25 cellular contexts compared by ENCODE assay signal in the genomic region with DNA sequence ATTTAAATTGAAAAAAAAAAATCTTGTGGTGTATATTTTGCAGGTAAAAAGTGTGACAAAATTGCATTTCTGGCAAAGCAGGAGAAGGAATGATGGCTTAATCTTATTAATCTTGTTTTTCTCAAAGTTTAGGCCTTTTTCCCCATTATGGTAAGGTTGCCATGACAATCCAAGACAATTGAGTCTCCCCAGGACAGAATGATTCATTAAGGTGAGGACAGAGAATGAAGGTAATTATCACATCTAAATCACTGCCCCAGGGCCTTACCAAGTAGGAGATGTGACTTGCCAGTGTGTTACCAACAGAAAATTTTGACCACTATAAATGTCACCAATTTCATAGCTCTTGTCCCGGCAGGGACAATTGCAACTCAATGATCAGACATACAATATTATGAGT.
"Had no signal": no experiment of that assay in that cellular context is flagged by ENCODE, and none has a peak within 500 bp of the region (broad histone marks: within the 10 kb centered on the region; RNA-seq: fewer than 3 reads in every experiment).

No MANE protein-coding gene starts in this region.

- ATAC-seq: naive thymus-derived CD8-positive, alpha-beta T cell; natural killer cell treated with Interleukin-12 subunit alpha and Interleukin-12 subunit beta and Interleukin-15 and Interleukin-18, amount 100 ng/mL, for 72 hours; psoas muscle; right cardiac atrium; right lobe of liver; stimulated activated effector memory CD8-positive, alpha-beta T cell treated with anti-CD3 and anti-CD28 coated beads, Interleukin-12 subunit alpha, Interleukin-12 subunit beta, amount 100 ng/mL, for 72 hours; stimulated activated naive B cell treated with anti-CD40 and anti-IgM and Interleukin-4, amounts not matched to agents 10 μg/mL and 1 μg/mL and 100 μg/mL, for 72 hours; upper lobe of right lung had no signal

- H3K4me1 ChIP-seq: parathyroid adenoma, psoas muscle, right lobe of liver, stomach, thyroid gland, tibial nerve, upper lobe of right lung, uterus had no signal

- FAIRE-seq: small intestine had no signal

- DNase-seq: naive thymus-derived CD8-positive, alpha-beta T cell; nephron progenitor cell; occipital lobe; ovary; posterior cingulate gyrus; psoas muscle; right cardiac atrium; right lobe of liver; sigmoid colon; small intestine; stimulated activated CD4-positive, alpha-beta T cell treated with anti-CD3 and anti-CD28 coated beads, Interleukin-15, amount 100 ng/mL, for 24 hours; stimulated activated CD4-positive, alpha-beta T cell treated with anti-CD3 and anti-CD28 coated beads, Interleukin-2, amount 100 ng/mL, for 24 hours; stimulated activated CD4-positive, alpha-beta T cell treated with anti-CD3 and anti-CD28 coated beads, Interleukin-2, amount 100 ng/mL, for 48 hours; stimulated activated CD4-positive, alpha-beta T cell treated with anti-CD3 and anti-CD28 coated beads, Interleukin-4, amount 100 ng/mL, for 24 hours; stimulated activated naive B cell treated with anti-CD40 and anti-IgM and Interleukin-4, amounts not matched to agents 10 μg/mL and 1 μg/mL and 100 μg/mL, for 72 hours; stimulated activated naive CD4-positive, alpha-beta T cell treated with Interleukin-2 at 50 U/mL for 16 hours; stomach; thyroid gland; upper lobe of right lung; uterus had no signal

- H3K4me3 ChIP-seq: ovary, psoas muscle, right lobe of liver, sigmoid colon, stomach, thoracic aorta, thyroid gland, tibial nerve, upper lobe of right lung, uterus had no signal

- H3K9me3 ChIP-seq: ovary, psoas muscle, right lobe of liver, stomach, thoracic aorta, thyroid gland, tibial nerve, upper lobe of right lung, uterus had no signal

- H3K79me2 ChIP-seq: parathyroid adenoma had no signal

- H2AFZ ChIP-seq: parathyroid adenoma had no signal

- H3K27ac ChIP-seq: ovary, parathyroid adenoma, psoas muscle, right lobe of liver, sigmoid colon, stomach, thoracic aorta, thyroid gland, tibial nerve, upper lobe of right lung, uterus had no signal

- H3K36me3 ChIP-seq: ovary, right lobe of liver, sigmoid colon, stomach, thoracic aorta, thyroid gland, tibial nerve, upper lobe of right lung, uterus had no signal

- H3K9ac ChIP-seq: parathyroid adenoma had no signal

- H3K27me3 ChIP-seq: ovary, right lobe of liver, sigmoid colon, stomach, thyroid gland, tibial nerve, upper lobe of right lung, uterus had no signal
